In genomic region chr11:69787457-69787856, GRCh38 we compare ENCODE assay signal across 24 cellular contexts. TPM values are rescaled to one million over a fixed set of nuclear protein-coding genes. Genes with fewer than 3 reads are reported as not detected.
"Had no signal": no experiment of that assay in that cellular context is flagged by ENCODE, and none has a peak within 500 bp of the region (broad histone marks: within the 10 kb centered on the region; RNA-seq: fewer than 3 reads in every experiment).

No MANE protein-coding gene starts in this region.

- H3K27ac ChIP-seq: HL-60, KMS-11, SJSA1, SK-N-MC had no signal

- H3K9me3 ChIP-seq: SJSA1 had no signal

- H3K4me3 Mint-ChIP-seq: IgD-negative memory B cell had no signal

- H3K36me3 ChIP-seq: SJSA1 had no signal

- H3K4me3 ChIP-seq: K562, SJSA1, SK-N-MC had no signal

- H3K4me1 Mint-ChIP-seq: IgD-negative memory B cell had no signal

- H3K27ac Mint-ChIP-seq: IgD-negative memory B cell had no signal

- H3K9me3 Mint-ChIP-seq: IgD-negative memory B cell had no signal

- H3K36me3 Mint-ChIP-seq: IgD-negative memory B cell had no signal

- DNase-seq: Kasumi-1, MM.1S, NCI-H1092 treated with DMSO at 0.1 percent for 48 hours, NCI-H1436, NCI-H187, NCI-H2029, NCI-H2081 treated with DMSO at 0.1 percent for 48 hours, NCI-H2171, NCI-H226, NCI-H446, NCI-H510A, NCI-H524 treated with DMSO at 0.1 percent for 48 hours, NCI-H69, NCI-H774, Right ventricle myocardium superior, RPMI8226, SIG-M5 had no signal

- ATAC-seq: K562 had no signal

- H3K4me1 ChIP-seq: SJSA1 had no signal

RNA-seq across cellular contexts. Expression of gene FGF4, which starts 12.3 kb away (rescaled TPM):
- total RNA-seq: K562, M059J, Right ventricle myocardium superior, SJSA1 had no signal
- polyA plus RNA-seq: IgD-negative memory B cell, K562 had no signal

RNA-seq across cellular contexts. Expression of gene FGF3, which starts 31.8 kb away (rescaled TPM):
- total RNA-seq: K562, M059J, Right ventricle myocardium superior, SJSA1 had no signal
- polyA plus RNA-seq: IgD-negative memory B cell, K562 had no signal
